ENCODE assay signal across 4 cellular contexts in the genomic region with DNA sequence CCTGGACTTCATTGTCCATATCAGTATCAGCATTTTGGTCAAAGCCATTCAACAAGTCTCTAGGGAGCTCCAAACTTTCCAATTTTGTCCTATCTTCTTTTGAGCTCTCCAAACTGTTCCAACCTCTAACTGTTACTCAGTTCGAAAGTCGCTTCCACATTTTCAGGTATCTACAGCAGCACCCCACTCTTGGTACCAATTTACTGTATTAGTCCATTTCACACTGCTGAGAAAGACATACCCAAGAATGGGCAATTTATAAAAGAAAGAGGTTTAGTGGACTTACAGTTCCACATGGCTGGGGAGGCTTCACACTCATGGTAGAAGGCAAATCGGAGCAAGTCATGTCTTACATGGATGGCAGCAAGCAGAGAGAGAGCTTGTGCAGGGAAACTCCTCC.
A peak's percentile ranks its signal among the peaks of the same experiment; 100 is the strongest.
DNase-seq lines count a peak whose midpoint lies in the region; ATAC-seq, FAIRE-seq and TF ChIP-seq lines count a peak whose summit lies in the region.
"Not testable (repeated sequence)": the region's sequence is repeated elsewhere in the genome, so short reads cannot be mapped to it uniquely, and the experiment has no call there.

No MANE protein-coding gene starts in this region.

- not testable (repeated sequence) for H3K27me3 ChIP-seq in K562 (ENCODE audit: control insufficient read depth in 2 of 2, insufficient read depth in 2 of 2, low read length in 2 of 2); endodermal cell (ENCODE audit: control insufficient read depth, insufficient read depth, low read length, poor library complexity, severe bottlenecking)

- not testable (repeated sequence) for H3K4me1 Mint-ChIP-seq in endodermal cell, neural crest cell

- H3K4me2 ChIP-seq in K562 (ENCODE audit: insufficient read depth, low read length), result not testable (repeated sequence)

- intact Hi-C loops in K562 (cut with micrococcal nuclease), result not testable (repeated sequence)

- TF ChIP-seq POLR2A in K562 (conservative IDR thresholded peaks at IDR 0.05), result not testable (repeated sequence)

- not testable (repeated sequence) for BruUV-seq in K562 (replicated peaks; lab: Mats Ljungman, UMichigan)

- TF ChIP-seq EP300 in K562 (IDR thresholded peaks at IDR 0.05; ENCODE audit: low read length), result not testable (repeated sequence)

- POLR2A ChIA-PET in HEK293 (lab: Yijun Ruan, JAX); K562 (lab: Yijun Ruan, JAX): not testable (repeated sequence)

- H3K9me3 Mint-ChIP-seq in endodermal cell, result peaks cover 51% of the 10 kb centered on the region
- peaks cover 25% of the 10 kb centered on the region for H3K9me3 Mint-ChIP-seq in neural crest cell

- not testable (repeated sequence) for H3K27ac ChIP-seq in HEK293 (ENCODE audit: extremely low read depth, low read depth, low read length); K562 (ENCODE audit: extremely low read depth, low read depth, low read length); endodermal cell (ENCODE audit: low read depth, low read length)

- not testable (repeated sequence) for H3K36me3 ChIP-seq in HEK293 (ENCODE audit: control insufficient read depth in 2 of 2, insufficient read depth in 1 of 2, low read length in 2 of 2); K562 (ENCODE audit: control insufficient read depth, insufficient read depth, low read length); endodermal cell (ENCODE audit: control insufficient read depth, insufficient read depth, low read length)

- H3K36me3 Mint-ChIP-seq in endodermal cell (ENCODE audit: low read depth), result peaks cover 18% of the 10 kb centered on the region
- H3K36me3 Mint-ChIP-seq in neural crest cell (ENCODE audit: low read depth), result peaks cover 21% of the 10 kb centered on the region

- not testable (repeated sequence) for H3K79me2 ChIP-seq in K562 (ENCODE audit: control insufficient read depth, insufficient read depth, low read length)

- not testable (repeated sequence) for DNase-seq in K562 (ENCODE audit: extremely low read depth in 1 of 4, low spot score in 3 of 4); endodermal cell; neural crest cell (ENCODE audit: low read depth, low spot score)

- H3K4me3 Mint-ChIP-seq in endodermal cell, neural crest cell: not testable (repeated sequence)

- H3K9ac ChIP-seq in K562 (ENCODE audit: insufficient read depth in 1 of 2, low read depth in 2 of 2, low read length in 2 of 2); endodermal cell (ENCODE audit: extremely low read depth, low read length, poor library complexity, severe bottlenecking): not testable (repeated sequence)

- in situ Hi-C loops in K562 (cut with MboI), result not testable (repeated sequence)

- 0% methylated on average over 3 of the region's 3 CpGs for WGBS in K562 (ENCODE audit: insufficient coverage, low coverage, missing lambda C conversion rate)
- 94 to 100% methylated on average over 1 to 3 of the region's 3 CpGs for WGBS in endodermal cell (ENCODE audit: insufficient coverage in 1 of 2, insufficient read length in 1 of 2), 2 experiments

- not testable (repeated sequence) for H3K27me3 Mint-ChIP-seq in endodermal cell (ENCODE audit: insufficient read depth); neural crest cell (ENCODE audit: low read depth)

- H3K27ac Mint-ChIP-seq in endodermal cell, result not testable (repeated sequence)
- H3K27ac Mint-ChIP-seq in neural crest cell (ENCODE audit: unreplicated experiment), result peak overlapping the region; percentile 15

- not testable (repeated sequence) for H3K4me3 ChIP-seq in HEK293 (ENCODE audit: low read depth, low read length); K562
- H3K4me3 ChIP-seq in endodermal cell (ENCODE audit: low read length), result peak overlapping the region; percentile 12

- FAIRE-seq in K562 (lab: Jason Lieb, UNC), result not testable (repeated sequence)

- not testable (repeated sequence) for H3K9me1 ChIP-seq in K562 (ENCODE audit: control insufficient read depth, insufficient read depth, low read length)

- TF ChIP-seq RAD21 in K562 (CRISPR knock-in tag; conservative IDR thresholded peaks at IDR 0.05 in 1 of 2, IDR thresholded peaks at IDR 0.05 in 1 of 2), result not testable (repeated sequence)

- CTCF ChIA-PET in HEK293 (lab: Yijun Ruan, JAX); K562 (lab: Yijun Ruan, JAX; ENCODE audit: low intra/inter-chr PET ratio): not testable (repeated sequence)

- not testable (repeated sequence) for ATAC-seq in K562

- H4K20me1 ChIP-seq in K562 (replicated peaks; ENCODE audit: control insufficient read depth, insufficient read depth, low read length), result not testable (repeated sequence)

- TF ChIP-seq CTCF in HEK293 (tag by site-specific recombination; IDR thresholded peaks at IDR 0.05); K562 (IDR thresholded peaks at IDR 0.05 in 2 of 3, conservative IDR thresholded peaks at IDR 0.05 in 1 of 3; ENCODE audit: insufficient read depth in 2 of 3, low read depth in 1 of 3, low read length in 3 of 3); endodermal cell (conservative IDR thresholded peaks at IDR 0.05); neural crest cell (conservative IDR thresholded peaks at IDR 0.05): not testable (repeated sequence)

- H3K4me1 ChIP-seq in HEK293 (ENCODE audit: control insufficient read depth, insufficient read depth, low read length); K562 (replicated peaks in 1 of 2; ENCODE audit: control insufficient read depth in 2 of 2, insufficient read depth in 2 of 2, low read length in 2 of 2); endodermal cell (ENCODE audit: control insufficient read depth, insufficient read depth, low read length): not testable (repeated sequence)

- H2AFZ ChIP-seq in K562 (ENCODE audit: low read depth, low read length), result not testable (repeated sequence)

- H3K9me3 ChIP-seq in HEK293 (ENCODE audit: control insufficient read depth, insufficient read depth, low read depth, low read length); K562 (replicated peaks; ENCODE audit: control insufficient read depth, insufficient read depth, low read depth, low read length): not testable (repeated sequence)
- H3K9me3 ChIP-seq in endodermal cell (ENCODE audit: control insufficient read depth, low read length), result peaks cover 38% of the 10 kb centered on the region

TF ChIP-seq in HEK293, 187 proteins besides CTCF, POLR2A, EP300 and RAD21:
- TF ChIP-seq ZNF707 (tag by site-specific recombination; IDR thresholded peaks at IDR 0.05), result peak; percentile 63; the same call in 1 of the 2 replicates

TF ChIP-seq in K562, 482 proteins besides CTCF, POLR2A, EP300 and RAD21:
- peak; percentile 84 for TF ChIP-seq ZNF707 (CRISPR knock-in tag; conservative IDR thresholded peaks at IDR 0.05)
